Comparison of ENCODE assay signal across 9 cellular contexts in genomic region chr1:19636749-19637148, GRCh38. TPM values are rescaled to one million over a fixed set of nuclear protein-coding genes. Genes with fewer than 3 reads are reported as not detected.
"Had no signal": no experiment of that assay in that cellular context is flagged by ENCODE, and none has a peak within 500 bp of the region (broad histone marks: within the 10 kb centered on the region; RNA-seq: fewer than 3 reads in every experiment).

No MANE protein-coding gene starts in this region.

RNA-seq across cellular contexts. Expression of gene HTR6, which starts 27.9 kb away (rescaled TPM):
- total RNA-seq: activated CD4-positive, alpha-beta memory T cell treated with anti-CD3 and anti-CD28 coated beads, Interleukin-2, amount 10 ng/mL, durations not matched to agents 7 days and 5 days; activated CD8-positive, alpha-beta memory T cell treated with anti-CD3 and anti-CD28 coated beads, Interleukin-2, amount 10 ng/mL, durations not matched to agents 7 days and 5 days; activated CD8-positive, alpha-beta T cell treated with anti-CD3 and anti-CD28 coated beads, Interleukin-2, amount 10 ng/mL, durations not matched to agents 7 days and 5 days; activated T-helper 2 cell treated with anti-CD3 and anti-CD28 coated beads, Interferon-gamma antibody, Interleukin-2, Interleukin-4, amounts not matched to agents 10 μg/mL and 5 μg/mL and 100 μg/mL, durations not matched to agents 14 hours and 24 hours and 36 hours; ascending aorta; body of pancreas; breast epithelium; cardiac septum; T-helper 2 cell treated with Interferon-gamma antibody and Interleukin-4, amounts not matched to agents 100 ng/mL and 5 ng/mL, for 36 hours had no signal
